15 cellular contexts compared by ENCODE assay signal in the genomic region with DNA sequence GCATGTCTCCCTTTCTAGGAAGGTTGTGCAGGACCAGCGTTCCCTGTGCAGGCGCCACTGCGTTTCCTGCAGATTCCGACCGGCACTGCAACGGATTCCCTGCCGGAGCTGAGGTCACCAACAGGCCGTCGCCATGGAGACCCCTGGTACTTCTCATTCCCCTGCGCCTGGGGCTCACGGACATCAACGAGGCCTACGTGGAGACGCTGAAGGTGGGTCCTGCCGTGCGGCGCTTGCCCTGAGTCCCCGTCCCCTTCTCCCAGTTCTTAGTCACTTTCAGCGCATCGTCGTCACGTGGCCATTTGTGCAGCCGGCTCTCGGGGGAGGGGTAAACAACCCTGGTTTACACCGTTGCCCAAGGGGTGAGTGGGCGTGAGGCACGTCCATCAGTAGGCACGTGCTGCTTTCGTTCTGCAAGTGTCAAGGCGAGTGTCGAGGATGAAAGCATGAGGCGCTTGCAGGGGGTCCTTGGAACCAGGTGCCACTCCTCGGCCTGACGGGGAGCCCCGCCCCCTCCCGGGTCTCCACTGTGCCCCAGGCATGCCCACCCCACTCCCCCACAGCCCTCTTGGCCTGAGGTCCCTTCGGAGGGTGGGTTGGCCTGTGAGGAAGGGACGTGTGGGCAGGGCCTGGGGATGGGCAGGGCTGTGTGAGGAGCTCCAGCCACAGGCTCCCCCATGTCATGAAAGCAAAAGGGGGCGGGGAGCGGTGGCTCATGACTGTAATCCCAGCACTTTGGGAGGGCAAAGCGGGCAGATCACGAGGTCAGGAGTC. TPM values are rescaled to one million over a fixed set of nuclear protein-coding genes. Genes with fewer than 3 reads are reported as not detected.
DNase-seq lines count a peak whose midpoint lies in the region; TF ChIP-seq lines count a peak whose summit lies in the region.
"Had no signal": no experiment of that assay in that cellular context is flagged by ENCODE, and none has a peak within 500 bp of the region (broad histone marks: within the 10 kb centered on the region; RNA-seq: fewer than 3 reads in every experiment).

No MANE protein-coding gene starts in this region.

- no peak overlapping the region for H3K4me3 Mint-ChIP-seq in MCF 10A (ENCODE audit: unreplicated experiment)
- H3K4me3 Mint-ChIP-seq: stimulated activated naive B cell treated with anti-CD40 and anti-IgM and Interleukin-4, amounts not matched to agents 10 μg/mL and 1 μg/mL and 100 μg/mL, for 72 hours had no signal

- H3K9me3 ChIP-seq in neural cell (ENCODE audit: low read length) = no peaks in the 10 kb centered on the region
- no peaks in the 10 kb centered on the region for H3K9me3 ChIP-seq in PC-9 (ENCODE audit: insufficient read depth, low read depth)
- H3K9me3 ChIP-seq: BLaER1, heart right ventricle had no signal

- H3K36me3 ChIP-seq in neural cell (ENCODE audit: insufficient read depth, low read length) (peaks cover 6% of the 10 kb centered on the region), PC-9 (ENCODE audit: low read depth) (no peaks in the 10 kb centered on the region; the same call in 1 of the 2 replicates)

- no peaks in the 10 kb centered on the region for H3K9me3 Mint-ChIP-seq in MCF 10A (ENCODE audit: unreplicated experiment)
- H3K9me3 Mint-ChIP-seq: stimulated activated naive B cell treated with anti-CD40 and anti-IgM and Interleukin-4, amounts not matched to agents 10 μg/mL and 1 μg/mL and 100 μg/mL, for 72 hours had no signal

- no peak overlapping the region for H3K27ac Mint-ChIP-seq in MCF 10A (ENCODE audit: low read depth, unreplicated experiment)

- no peak overlapping the region for H3K4me3 ChIP-seq in choroid plexus epithelial cell (ENCODE audit: low read depth, low read length)
- H3K4me3 ChIP-seq in neural cell (ENCODE audit: low read length) = peak overlapping the region; percentile 52
- no peak overlapping the region for H3K4me3 ChIP-seq in PC-9
- H3K4me3 ChIP-seq: BLaER1, GM23248, heart right ventricle had no signal

- H3K27ac ChIP-seq in neural cell (ENCODE audit: low read length) (peak overlapping the region; percentile 79), PC-9 (no peak overlapping the region)
- H3K27ac ChIP-seq: BLaER1, heart right ventricle had no signal

- H3K79me2 ChIP-seq in neural cell (replicated peaks; ENCODE audit: insufficient read depth, low read length) (no peaks in the 10 kb centered on the region), PC-9 (ENCODE audit: low read depth) (no peaks in the 10 kb centered on the region)

- H3K4me1 Mint-ChIP-seq in MCF 10A (ENCODE audit: insufficient read depth, unreplicated experiment) = peaks cover 6% of the 10 kb centered on the region

- peak overlapping the region; percentile 19 for H3K4me2 ChIP-seq in neural cell (ENCODE audit: low read length)
- H3K4me2 ChIP-seq in PC-9 = no peak overlapping the region
- H3K4me2 ChIP-seq: BLaER1 had no signal

- H3K36me3 Mint-ChIP-seq in MCF 10A (ENCODE audit: insufficient read depth, unreplicated experiment) = peaks cover 37% of the 10 kb centered on the region

- POLR2A ChIA-PET in PC-9 (lab: Charles Lee; ENCODE audit: unreplicated experiment) = interaction anchor here (0.7 kb wide), 1 partner anchor 55 kb away, joined by 7 read pairs; no protein-coding TSS in a partner anchor
- POLR2A ChIA-PET in MCF 10A (lab: Yijun Ruan, JAX) = no interaction called here

- H4K20me1 ChIP-seq in neural cell (ENCODE audit: insufficient read depth) = no peaks in the 10 kb centered on the region
- 0 out of 2 replicates have a peak, but pooled peaks cover 7% of the 10 kb centered on the region for H4K20me1 ChIP-seq in PC-9 (ENCODE audit: insufficient read depth)

- H3K27me3 ChIP-seq in neural cell (ENCODE audit: insufficient read depth, low read depth, low read length) (no peaks in the 10 kb centered on the region), PC-9 (ENCODE audit: insufficient read depth, low read depth) (no peaks in the 10 kb centered on the region)
- H3K27me3 ChIP-seq: BLaER1, heart right ventricle had no signal

- TF ChIP-seq CTCF in choroid plexus epithelial cell (conservative IDR thresholded peaks at IDR 0.05; ENCODE audit: low read depth, low read length) = peak; percentile 18
- peak; percentile 37 for TF ChIP-seq CTCF in neural cell (IDR thresholded peaks at IDR 0.05; ENCODE audit: poor library complexity, severe bottlenecking)
- no peak for TF ChIP-seq CTCF in PC-9 (conservative IDR thresholded peaks at IDR 0.05)
- no peak for TF ChIP-seq CTCF in MCF 10A (IDR thresholded peaks at IDR 0.05; ENCODE audit: unreplicated experiment)

- peak overlapping the region; percentile 57 for H3K9ac ChIP-seq in neural cell (ENCODE audit: low read length)
- H3K9ac ChIP-seq: BLaER1 had no signal

- CTCF ChIA-PET in PC-9 (lab: Charles Lee) (no interaction called here), MCF 10A (lab: Yijun Ruan, JAX) (interaction anchor here (0.8 kb wide), 1 partner anchor 8 kb away, joined by 3 read pairs; no protein-coding TSS in a partner anchor)

- intact Hi-C loops in PC-9 (cut with micrococcal nuclease; ENCODE audit: unreplicated experiment) = no loop called here
- intact Hi-C loops in MCF 10A (cut with micrococcal nuclease) = no loop called here

- H2AFZ ChIP-seq in neural cell (ENCODE audit: low read depth, low read length) (no peak overlapping the region), PC-9 (no peak overlapping the region)
- H2AFZ ChIP-seq: GM23248 had no signal

- no TSS peak for BruUV-seq in PC-9 (replicated peaks; lab: Mats Ljungman, UMichigan)
- no TSS peak for BruUV-seq in MCF 10A (replicated peaks; lab: Mats Ljungman, UMichigan)

- DNase-seq in NCI-H526 treated with DMSO at 0.1 percent for 48 hours (lab: John Stamatoyannopoulos, UW) (peak; percentile 22), choroid plexus epithelial cell (ENCODE audit: low read depth) (peak; percentile 64), PC-9 (no peak), MCF 10A (ENCODE audit: unreplicated experiment) (no peak)
- no peak for DNase-seq in activated CD4-positive, alpha-beta T cell treated with anti-CD3 and anti-CD28 coated beads for 4 hours
- DNase-seq: central memory CD4-positive, alpha-beta T cell; heart right ventricle; left ventricle myocardium superior; NCI-H1092; NCI-H345; stimulated activated CD4-positive, alpha-beta T cell treated with anti-CD3 and anti-CD28 coated beads, Interleukin-4, amount 100 ng/mL, for 4 hours; stimulated activated naive B cell treated with anti-CD40 and anti-IgM and Interleukin-4, amounts not matched to agents 10 μg/mL and 1 μg/mL and 100 μg/mL, for 72 hours had no signal

- H3K27me3 Mint-ChIP-seq in MCF 10A (ENCODE audit: insufficient read depth, unreplicated experiment) = no peaks in the 10 kb centered on the region
- H3K27me3 Mint-ChIP-seq: stimulated activated naive B cell treated with anti-CD40 and anti-IgM and Interleukin-4, amounts not matched to agents 10 μg/mL and 1 μg/mL and 100 μg/mL, for 72 hours had no signal

- no peaks in the 10 kb centered on the region for H3K4me1 ChIP-seq in PC-9 (replicated peaks; ENCODE audit: insufficient read depth)
- H3K4me1 ChIP-seq: heart right ventricle had no signal

- peak; percentile 54 for TF ChIP-seq RAD21 in neural cell (conservative IDR thresholded peaks at IDR 0.05)

- peak; percentile 42 for TF ChIP-seq EP300 in neural cell (conservative IDR thresholded peaks at IDR 0.05; ENCODE audit: poor library complexity, severe bottlenecking)

- H3F3A ChIP-seq in neural cell (ENCODE audit: insufficient read depth, low read length, poor library complexity, severe bottlenecking) = no peaks in the 10 kb centered on the region
- 0 out of 2 replicates have a peak, but pooled peaks cover 9% of the 10 kb centered on the region for H3F3A ChIP-seq in PC-9 (ENCODE audit: insufficient read depth, low read depth)

- H3K9me2 ChIP-seq in neural cell (ENCODE audit: insufficient read depth, low read length) (no peaks in the 10 kb centered on the region), PC-9 (ENCODE audit: insufficient read depth) (no peaks in the 10 kb centered on the region)

TF ChIP-seq in neural cell, 6 proteins besides CTCF, POLR2A, EP300 and RAD21 (continues in another document):
- TF ChIP-seq POLR2AphosphoS5 (IDR thresholded peaks at IDR 0.05) (peak; percentile 58), MXI1 (conservative IDR thresholded peaks at IDR 0.05; ENCODE audit: poor library complexity, severe bottlenecking) (peak; percentile 69)
- TF ChIP-seq, protein P1, sequence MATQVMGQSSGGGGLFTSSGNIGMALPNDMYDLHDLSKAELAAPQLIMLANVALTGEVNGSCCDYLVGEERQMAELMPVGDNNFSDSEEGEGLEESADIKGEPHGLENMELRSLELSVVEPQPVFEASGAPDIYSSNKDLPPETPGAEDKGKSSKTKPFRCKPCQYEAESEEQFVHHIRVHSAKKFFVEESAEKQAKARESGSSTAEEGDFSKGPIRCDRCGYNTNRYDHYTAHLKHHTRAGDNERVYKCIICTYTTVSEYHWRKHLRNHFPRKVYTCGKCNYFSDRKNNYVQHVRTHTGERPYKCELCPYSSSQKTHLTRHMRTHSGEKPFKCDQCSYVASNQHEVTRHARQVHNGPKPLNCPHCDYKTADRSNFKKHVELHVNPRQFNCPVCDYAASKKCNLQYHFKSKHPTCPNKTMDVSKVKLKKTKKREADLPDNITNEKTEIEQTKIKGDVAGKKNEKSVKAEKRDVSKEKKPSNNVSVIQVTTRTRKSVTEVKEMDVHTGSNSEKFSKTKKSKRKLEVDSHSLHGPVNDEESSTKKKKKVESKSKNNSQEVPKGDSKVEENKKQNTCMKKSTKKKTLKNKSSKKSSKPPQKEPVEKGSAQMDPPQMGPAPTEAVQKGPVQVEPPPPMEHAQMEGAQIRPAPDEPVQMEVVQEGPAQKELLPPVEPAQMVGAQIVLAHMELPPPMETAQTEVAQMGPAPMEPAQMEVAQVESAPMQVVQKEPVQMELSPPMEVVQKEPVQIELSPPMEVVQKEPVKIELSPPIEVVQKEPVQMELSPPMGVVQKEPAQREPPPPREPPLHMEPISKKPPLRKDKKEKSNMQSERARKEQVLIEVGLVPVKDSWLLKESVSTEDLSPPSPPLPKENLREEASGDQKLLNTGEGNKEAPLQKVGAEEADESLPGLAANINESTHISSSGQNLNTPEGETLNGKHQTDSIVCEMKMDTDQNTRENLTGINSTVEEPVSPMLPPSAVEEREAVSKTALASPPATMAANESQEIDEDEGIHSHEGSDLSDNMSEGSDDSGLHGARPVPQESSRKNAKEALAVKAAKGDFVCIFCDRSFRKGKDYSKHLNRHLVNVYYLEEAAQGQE (IDR thresholded peaks at IDR 0.05; ENCODE audit: borderline replicate concordance) = peak; percentile 77

RNA-seq across cellular contexts. Expression of a gene that starts 19.8 kb away (rescaled TPM):
- 33.5 and 42.2 TPM in 2 replicates for polyA plus RNA-seq in neural cell
- polyA minus RNA-seq in neural cell = 10.2 and 10.4 TPM in 2 replicates
- total RNA-seq in PC-9 (2021) (183 and 191 TPM in 2 replicates), MCF 10A (2022) (38.2 and 66.3 TPM in 2 replicates)

RNA-seq across cellular contexts. Expression of a gene that starts 29.3 kb away (rescaled TPM):
- polyA plus RNA-seq in neural cell = 128 and 140 TPM in 2 replicates
- 58.2 and 74.4 TPM in 2 replicates for polyA minus RNA-seq in neural cell
- total RNA-seq in PC-9 (2021) (162 and 177 TPM in 2 replicates), MCF 10A (2022) (70.9 and 72.8 TPM in 2 replicates)

RNA-seq across cellular contexts. Expression of a gene that starts 29.9 kb away (rescaled TPM):
- 30.8 and 33.0 TPM in 2 replicates for polyA plus RNA-seq in neural cell
- 26.9 and 34.1 TPM in 2 replicates for polyA minus RNA-seq in neural cell
- total RNA-seq in PC-9 (2021) = 78.2 and 94.8 TPM in 2 replicates
- total RNA-seq in MCF 10A (2022) = 64.5 and 91.8 TPM in 2 replicates

RNA-seq across cellular contexts. Expression of a gene that starts 35.0 kb away (rescaled TPM):
- 22.8 and 33.9 TPM in 2 replicates for polyA plus RNA-seq in neural cell
- polyA minus RNA-seq in neural cell = 21.6 and 29.5 TPM in 2 replicates
- total RNA-seq in PC-9 (2021) (79.7 and 106 TPM in 2 replicates), MCF 10A (2022) (27.8 and 35.5 TPM in 2 replicates)

Comparison
In these comparisons a context has a peak if more than half of its experiments do, and no peak if none do; other contexts are left out.
1. DNase-seq: peak in NCI-H526 treated with DMSO at 0.1 percent for 48 hours (single experiment) and choroid plexus epithelial cell (single experiment); none in PC-9 (0 of 2), MCF 10A (single experiment) and activated CD4-positive, alpha-beta T cell treated with anti-CD3 and anti-CD28 coated beads for 4 hours (0 of 2).
2. CTCF ChIP-seq: peak in choroid plexus epithelial cell (single experiment) and neural cell (single experiment); none in PC-9 (single experiment) and MCF 10A (single experiment).